Comparison of ENCODE assay signal across 1 cellular context in the genomic region with DNA sequence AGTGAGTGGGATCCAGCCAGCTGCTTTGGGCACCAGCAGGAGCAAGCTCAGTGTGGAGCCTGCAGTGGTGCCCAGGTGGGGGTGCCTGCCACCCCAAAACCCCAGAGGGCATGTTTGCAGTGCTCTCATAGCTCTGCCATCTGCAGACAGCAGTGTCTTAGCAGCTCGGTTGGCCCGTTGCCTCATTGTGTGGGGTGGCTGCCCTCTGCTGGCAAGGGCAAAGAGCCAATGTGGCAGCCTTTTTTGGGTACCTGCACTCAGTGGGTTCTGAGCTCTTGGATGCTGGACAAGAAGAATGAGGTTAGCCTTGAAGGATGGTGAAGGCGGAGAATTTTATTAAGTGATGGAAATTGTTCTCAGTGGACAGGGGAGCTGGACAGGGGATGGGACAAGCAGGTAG.
TF ChIP-seq lines count a peak whose summit lies in the region.

No MANE protein-coding gene starts in this region.

TF ChIP-seq in WTC11, 78 proteins besides CTCF, POLR2A, EP300 and RAD21 (continued from another document):
- TF ChIP-seq, protein P1, sequence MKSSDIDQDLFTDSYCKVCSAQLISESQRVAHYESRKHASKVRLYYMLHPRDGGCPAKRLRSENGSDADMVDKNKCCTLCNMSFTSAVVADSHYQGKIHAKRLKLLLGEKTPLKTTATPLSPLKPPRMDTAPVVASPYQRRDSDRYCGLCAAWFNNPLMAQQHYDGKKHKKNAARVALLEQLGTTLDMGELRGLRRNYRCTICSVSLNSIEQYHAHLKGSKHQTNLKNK (CRISPR knock-in tag; IDR thresholded peaks at IDR 0.05) = no peak
- TF ChIP-seq JUN (CRISPR knock-in tag; IDR thresholded peaks at IDR 0.05) = no peak
- TF ChIP-seq ZNF512 (CRISPR knock-in tag; IDR thresholded peaks at IDR 0.05; ENCODE audit: borderline replicate concordance) = no peak
- TF ChIP-seq ZSCAN18 (CRISPR knock-in tag; IDR thresholded peaks at IDR 0.05) = no peak
